Comparison of ENCODE assay signal across 1 cellular context in genomic region chr7:105000190-105000589, GRCh38.
TF ChIP-seq lines count a peak whose summit lies in the region.

No MANE protein-coding gene starts in this region.

TF ChIP-seq in K562, 482 proteins besides CTCF, POLR2A, EP300 and RAD21:
- TF ChIP-seq, protein P1, sequence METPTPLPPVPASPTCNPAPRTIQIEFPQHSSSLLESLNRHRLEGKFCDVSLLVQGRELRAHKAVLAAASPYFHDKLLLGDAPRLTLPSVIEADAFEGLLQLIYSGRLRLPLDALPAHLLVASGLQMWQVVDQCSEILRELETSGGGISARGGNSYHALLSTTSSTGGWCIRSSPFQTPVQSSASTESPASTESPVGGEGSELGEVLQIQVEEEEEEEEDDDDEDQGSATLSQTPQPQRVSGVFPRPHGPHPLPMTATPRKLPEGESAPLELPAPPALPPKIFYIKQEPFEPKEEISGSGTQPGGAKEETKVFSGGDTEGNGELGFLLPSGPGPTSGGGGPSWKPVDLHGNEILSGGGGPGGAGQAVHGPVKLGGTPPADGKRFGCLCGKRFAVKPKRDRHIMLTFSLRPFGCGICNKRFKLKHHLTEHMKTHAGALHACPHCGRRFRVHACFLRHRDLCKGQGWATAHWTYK (CRISPR knock-in tag; IDR thresholded peaks at IDR 0.05) = no peak
- TF ChIP-seq STAT5B (CRISPR knock-in tag; IDR thresholded peaks at IDR 0.05) = no peak
- TF ChIP-seq CTBP1 (IDR thresholded peaks at IDR 0.05; ENCODE audit: borderline replicate concordance) = no peak
- no peak for TF ChIP-seq PYGO2 (tag; IDR thresholded peaks at IDR 0.05)
- peak; percentile 35; the same call in 1 of the 2 replicates for TF ChIP-seq POLR2H (tag; IDR thresholded peaks at IDR 0.05; ENCODE audit: low read depth)
- TF ChIP-seq, protein P2, sequence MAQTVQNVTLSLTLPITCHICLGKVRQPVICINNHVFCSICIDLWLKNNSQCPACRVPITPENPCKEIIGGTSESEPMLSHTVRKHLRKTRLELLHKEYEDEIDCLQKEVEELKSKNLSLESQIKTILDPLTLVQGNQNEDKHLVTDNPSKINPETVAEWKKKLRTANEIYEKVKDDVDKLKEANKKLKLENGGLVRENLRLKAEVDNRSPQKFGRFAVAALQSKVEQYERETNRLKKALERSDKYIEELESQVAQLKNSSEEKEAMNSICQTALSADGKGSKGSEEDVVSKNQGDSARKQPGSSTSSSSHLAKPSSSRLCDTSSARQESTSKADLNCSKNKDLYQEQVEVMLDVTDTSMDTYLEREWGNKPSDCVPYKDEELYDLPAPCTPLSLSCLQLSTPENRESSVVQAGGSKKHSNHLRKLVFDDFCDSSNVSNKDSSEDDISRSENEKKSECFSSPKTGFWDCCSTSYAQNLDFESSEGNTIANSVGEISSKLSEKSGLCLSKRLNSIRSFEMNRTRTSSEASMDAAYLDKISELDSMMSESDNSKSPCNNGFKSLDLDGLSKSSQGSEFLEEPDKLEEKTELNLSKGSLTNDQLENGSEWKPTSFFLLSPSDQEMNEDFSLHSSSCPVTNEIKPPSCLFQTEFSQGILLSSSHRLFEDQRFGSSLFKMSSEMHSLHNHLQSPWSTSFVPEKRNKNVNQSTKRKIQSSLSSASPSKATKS (CRISPR knock-in tag; IDR thresholded peaks at IDR 0.05) = no peak
- no peak for TF ChIP-seq RUNX1 (IDR thresholded peaks at IDR 0.05; ENCODE audit: low read depth)
- 0 out of 2 replicates have a peak, but pooled peaks have one; percentile 2 for TF ChIP-seq ATF3 (IDR thresholded peaks at IDR 0.05)
- no peak for TF ChIP-seq ATF3 (CRISPR knock-in tag; conservative IDR thresholded peaks at IDR 0.05)
